ENCODE assay signal across 1 cellular context in the genomic region with DNA sequence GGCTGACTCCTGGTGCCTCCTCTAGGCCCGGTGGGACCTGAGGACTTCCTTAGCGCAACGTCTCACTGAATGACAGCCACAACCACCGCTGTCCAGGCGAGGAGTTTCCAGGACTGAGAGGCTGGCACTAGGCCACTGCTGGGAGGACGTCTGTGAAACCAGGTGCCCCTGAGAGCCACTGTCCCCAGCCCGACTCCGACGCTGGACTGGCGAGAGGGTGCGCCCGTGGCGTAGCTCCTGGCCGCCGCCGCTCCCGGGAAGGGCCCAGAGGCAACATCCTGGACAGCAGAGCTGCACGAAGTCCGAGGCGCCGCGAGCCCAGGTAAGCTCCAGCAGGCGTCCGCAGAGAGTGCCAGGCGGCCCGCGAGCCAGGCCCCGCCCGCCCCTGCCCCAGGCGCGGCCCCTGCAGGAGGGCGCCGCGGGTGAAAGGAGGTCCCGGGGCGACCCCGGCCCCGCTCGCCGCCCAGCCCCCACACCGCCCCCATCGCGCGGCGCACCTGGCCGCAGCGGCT.
TF ChIP-seq lines count a peak whose summit lies in the region.

No MANE protein-coding gene starts in this region.

TF ChIP-seq in K562, 482 proteins besides CTCF, POLR2A, EP300 and RAD21 (continued from another document and continues in another):
- TF ChIP-seq, protein P1, sequence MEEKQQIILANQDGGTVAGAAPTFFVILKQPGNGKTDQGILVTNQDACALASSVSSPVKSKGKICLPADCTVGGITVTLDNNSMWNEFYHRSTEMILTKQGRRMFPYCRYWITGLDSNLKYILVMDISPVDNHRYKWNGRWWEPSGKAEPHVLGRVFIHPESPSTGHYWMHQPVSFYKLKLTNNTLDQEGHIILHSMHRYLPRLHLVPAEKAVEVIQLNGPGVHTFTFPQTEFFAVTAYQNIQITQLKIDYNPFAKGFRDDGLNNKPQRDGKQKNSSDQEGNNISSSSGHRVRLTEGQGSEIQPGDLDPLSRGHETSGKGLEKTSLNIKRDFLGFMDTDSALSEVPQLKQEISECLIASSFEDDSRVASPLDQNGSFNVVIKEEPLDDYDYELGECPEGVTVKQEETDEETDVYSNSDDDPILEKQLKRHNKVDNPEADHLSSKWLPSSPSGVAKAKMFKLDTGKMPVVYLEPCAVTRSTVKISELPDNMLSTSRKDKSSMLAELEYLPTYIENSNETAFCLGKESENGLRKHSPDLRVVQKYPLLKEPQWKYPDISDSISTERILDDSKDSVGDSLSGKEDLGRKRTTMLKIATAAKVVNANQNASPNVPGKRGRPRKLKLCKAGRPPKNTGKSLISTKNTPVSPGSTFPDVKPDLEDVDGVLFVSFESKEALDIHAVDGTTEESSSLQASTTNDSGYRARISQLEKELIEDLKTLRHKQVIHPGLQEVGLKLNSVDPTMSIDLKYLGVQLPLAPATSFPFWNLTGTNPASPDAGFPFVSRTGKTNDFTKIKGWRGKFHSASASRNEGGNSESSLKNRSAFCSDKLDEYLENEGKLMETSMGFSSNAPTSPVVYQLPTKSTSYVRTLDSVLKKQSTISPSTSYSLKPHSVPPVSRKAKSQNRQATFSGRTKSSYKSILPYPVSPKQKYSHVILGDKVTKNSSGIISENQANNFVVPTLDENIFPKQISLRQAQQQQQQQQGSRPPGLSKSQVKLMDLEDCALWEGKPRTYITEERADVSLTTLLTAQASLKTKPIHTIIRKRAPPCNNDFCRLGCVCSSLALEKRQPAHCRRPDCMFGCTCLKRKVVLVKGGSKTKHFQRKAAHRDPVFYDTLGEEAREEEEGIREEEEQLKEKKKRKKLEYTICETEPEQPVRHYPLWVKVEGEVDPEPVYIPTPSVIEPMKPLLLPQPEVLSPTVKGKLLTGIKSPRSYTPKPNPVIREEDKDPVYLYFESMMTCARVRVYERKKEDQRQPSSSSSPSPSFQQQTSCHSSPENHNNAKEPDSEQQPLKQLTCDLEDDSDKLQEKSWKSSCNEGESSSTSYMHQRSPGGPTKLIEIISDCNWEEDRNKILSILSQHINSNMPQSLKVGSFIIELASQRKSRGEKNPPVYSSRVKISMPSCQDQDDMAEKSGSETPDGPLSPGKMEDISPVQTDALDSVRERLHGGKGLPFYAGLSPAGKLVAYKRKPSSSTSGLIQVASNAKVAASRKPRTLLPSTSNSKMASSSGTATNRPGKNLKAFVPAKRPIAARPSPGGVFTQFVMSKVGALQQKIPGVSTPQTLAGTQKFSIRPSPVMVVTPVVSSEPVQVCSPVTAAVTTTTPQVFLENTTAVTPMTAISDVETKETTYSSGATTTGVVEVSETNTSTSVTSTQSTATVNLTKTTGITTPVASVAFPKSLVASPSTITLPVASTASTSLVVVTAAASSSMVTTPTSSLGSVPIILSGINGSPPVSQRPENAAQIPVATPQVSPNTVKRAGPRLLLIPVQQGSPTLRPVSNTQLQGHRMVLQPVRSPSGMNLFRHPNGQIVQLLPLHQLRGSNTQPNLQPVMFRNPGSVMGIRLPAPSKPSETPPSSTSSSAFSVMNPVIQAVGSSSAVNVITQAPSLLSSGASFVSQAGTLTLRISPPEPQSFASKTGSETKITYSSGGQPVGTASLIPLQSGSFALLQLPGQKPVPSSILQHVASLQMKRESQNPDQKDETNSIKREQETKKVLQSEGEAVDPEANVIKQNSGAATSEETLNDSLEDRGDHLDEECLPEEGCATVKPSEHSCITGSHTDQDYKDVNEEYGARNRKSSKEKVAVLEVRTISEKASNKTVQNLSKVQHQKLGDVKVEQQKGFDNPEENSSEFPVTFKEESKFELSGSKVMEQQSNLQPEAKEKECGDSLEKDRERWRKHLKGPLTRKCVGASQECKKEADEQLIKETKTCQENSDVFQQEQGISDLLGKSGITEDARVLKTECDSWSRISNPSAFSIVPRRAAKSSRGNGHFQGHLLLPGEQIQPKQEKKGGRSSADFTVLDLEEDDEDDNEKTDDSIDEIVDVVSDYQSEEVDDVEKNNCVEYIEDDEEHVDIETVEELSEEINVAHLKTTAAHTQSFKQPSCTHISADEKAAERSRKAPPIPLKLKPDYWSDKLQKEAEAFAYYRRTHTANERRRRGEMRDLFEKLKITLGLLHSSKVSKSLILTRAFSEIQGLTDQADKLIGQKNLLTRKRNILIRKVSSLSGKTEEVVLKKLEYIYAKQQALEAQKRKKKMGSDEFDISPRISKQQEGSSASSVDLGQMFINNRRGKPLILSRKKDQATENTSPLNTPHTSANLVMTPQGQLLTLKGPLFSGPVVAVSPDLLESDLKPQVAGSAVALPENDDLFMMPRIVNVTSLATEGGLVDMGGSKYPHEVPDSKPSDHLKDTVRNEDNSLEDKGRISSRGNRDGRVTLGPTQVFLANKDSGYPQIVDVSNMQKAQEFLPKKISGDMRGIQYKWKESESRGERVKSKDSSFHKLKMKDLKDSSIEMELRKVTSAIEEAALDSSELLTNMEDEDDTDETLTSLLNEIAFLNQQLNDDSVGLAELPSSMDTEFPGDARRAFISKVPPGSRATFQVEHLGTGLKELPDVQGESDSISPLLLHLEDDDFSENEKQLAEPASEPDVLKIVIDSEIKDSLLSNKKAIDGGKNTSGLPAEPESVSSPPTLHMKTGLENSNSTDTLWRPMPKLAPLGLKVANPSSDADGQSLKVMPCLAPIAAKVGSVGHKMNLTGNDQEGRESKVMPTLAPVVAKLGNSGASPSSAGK (IDR thresholded peaks at IDR 0.05) = no peak
- TF ChIP-seq THRAP3 (IDR thresholded peaks at IDR 0.05; ENCODE audit: borderline replicate concordance) (no peak), CHD4 (IDR thresholded peaks at IDR 0.05; ENCODE audit: insufficient read depth, insufficient replicate concordance, low read depth, low read length, poor library complexity, severe bottlenecking) (no peak), ZNF668 (CRISPR knock-in tag; IDR thresholded peaks at IDR 0.05) (peak; percentile 73; the same call in 1 of the 2 replicates), ZNF197 (CRISPR knock-in tag; IDR thresholded peaks at IDR 0.05; ENCODE audit: low read depth) (no peak), NFE2 (IDR thresholded peaks at IDR 0.05; ENCODE audit: low read depth) (no peak), HDAC2 (IDR thresholded peaks at IDR 0.05) (peak; percentile 76), ZNF146 (CRISPR knock-in tag; IDR thresholded peaks at IDR 0.05; ENCODE audit: unreplicated experiment) (peak; percentile 31), NR4A1 (CRISPR knock-in tag; IDR thresholded peaks at IDR 0.05) (peak; percentile 43; the same call in 1 of the 2 replicates), NR4A1 (tag; IDR thresholded peaks at IDR 0.05) (no peak; the same call in 1 of the 2 replicates), ZNF583 (CRISPR knock-in tag; IDR thresholded peaks at IDR 0.05) (no peak; the same call in 1 of the 2 replicates), ZFP30 (CRISPR knock-in tag; IDR thresholded peaks at IDR 0.05; ENCODE audit: borderline replicate concordance) (no peak), HNRNPUL1 (IDR thresholded peaks at IDR 0.05; ENCODE audit: low read length) (no peak), PTBP1 (IDR thresholded peaks at IDR 0.05; ENCODE audit: low read depth, low read length) (0 out of 2 replicates have a peak, but pooled peaks have one; percentile 25), BDP1 (IDR thresholded peaks at IDR 0.05; ENCODE audit: insufficient read depth, insufficient read length) (no peak)
- TF ChIP-seq, protein P2, sequence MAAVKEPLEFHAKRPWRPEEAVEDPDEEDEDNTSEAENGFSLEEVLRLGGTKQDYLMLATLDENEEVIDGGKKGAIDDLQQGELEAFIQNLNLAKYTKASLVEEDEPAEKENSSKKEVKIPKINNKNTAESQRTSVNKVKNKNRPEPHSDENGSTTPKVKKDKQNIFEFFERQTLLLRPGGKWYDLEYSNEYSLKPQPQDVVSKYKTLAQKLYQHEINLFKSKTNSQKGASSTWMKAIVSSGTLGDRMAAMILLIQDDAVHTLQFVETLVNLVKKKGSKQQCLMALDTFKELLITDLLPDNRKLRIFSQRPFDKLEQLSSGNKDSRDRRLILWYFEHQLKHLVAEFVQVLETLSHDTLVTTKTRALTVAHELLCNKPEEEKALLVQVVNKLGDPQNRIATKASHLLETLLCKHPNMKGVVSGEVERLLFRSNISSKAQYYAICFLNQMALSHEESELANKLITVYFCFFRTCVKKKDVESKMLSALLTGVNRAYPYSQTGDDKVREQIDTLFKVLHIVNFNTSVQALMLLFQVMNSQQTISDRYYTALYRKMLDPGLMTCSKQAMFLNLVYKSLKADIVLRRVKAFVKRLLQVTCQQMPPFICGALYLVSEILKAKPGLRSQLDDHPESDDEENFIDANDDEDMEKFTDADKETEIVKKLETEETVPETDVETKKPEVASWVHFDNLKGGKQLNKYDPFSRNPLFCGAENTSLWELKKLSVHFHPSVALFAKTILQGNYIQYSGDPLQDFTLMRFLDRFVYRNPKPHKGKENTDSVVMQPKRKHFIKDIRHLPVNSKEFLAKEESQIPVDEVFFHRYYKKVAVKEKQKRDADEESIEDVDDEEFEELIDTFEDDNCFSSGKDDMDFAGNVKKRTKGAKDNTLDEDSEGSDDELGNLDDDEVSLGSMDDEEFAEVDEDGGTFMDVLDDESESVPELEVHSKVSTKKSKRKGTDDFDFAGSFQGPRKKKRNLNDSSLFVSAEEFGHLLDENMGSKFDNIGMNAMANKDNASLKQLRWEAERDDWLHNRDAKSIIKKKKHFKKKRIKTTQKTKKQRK (IDR thresholded peaks at IDR 0.05; ENCODE audit: borderline replicate concordance, low read depth, low read length) = no peak
- TF ChIP-seq, protein P3, sequence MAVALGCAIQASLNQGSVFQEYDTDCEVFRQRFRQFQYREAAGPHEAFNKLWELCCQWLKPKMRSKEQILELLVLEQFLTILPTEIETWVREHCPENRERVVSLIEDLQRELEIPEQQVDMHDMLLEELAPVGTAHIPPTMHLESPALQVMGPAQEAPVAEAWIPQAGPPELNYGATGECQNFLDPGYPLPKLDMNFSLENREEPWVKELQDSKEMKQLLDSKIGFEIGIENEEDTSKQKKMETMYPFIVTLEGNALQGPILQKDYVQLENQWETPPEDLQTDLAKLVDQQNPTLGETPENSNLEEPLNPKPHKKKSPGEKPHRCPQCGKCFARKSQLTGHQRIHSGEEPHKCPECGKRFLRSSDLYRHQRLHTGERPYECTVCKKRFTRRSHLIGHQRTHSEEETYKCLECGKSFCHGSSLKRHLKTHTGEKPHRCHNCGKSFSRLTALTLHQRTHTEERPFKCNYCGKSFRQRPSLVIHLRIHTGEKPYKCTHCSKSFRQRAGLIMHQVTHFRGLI (CRISPR knock-in tag; IDR thresholded peaks at IDR 0.05) = no peak
- TF ChIP-seq, protein P4, sequence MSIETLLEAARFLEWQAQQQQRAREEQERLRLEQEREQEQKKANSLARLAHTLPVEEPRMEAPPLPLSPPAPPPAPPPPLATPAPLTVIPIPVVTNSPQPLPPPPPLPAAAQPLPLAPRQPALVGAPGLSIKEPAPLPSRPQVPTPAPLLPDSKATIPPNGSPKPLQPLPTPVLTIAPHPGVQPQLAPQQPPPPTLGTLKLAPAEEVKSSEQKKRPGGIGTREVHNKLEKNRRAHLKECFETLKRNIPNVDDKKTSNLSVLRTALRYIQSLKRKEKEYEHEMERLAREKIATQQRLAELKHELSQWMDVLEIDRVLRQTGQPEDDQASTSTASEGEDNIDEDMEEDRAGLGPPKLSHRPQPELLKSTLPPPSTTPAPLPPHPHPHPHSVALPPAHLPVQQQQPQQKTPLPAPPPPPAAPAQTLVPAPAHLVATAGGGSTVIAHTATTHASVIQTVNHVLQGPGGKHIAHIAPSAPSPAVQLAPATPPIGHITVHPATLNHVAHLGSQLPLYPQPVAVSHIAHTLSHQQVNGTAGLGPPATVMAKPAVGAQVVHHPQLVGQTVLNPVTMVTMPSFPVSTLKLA (conservative IDR thresholded peaks at IDR 0.05) = no peak
- TF ChIP-seq, protein P5, sequence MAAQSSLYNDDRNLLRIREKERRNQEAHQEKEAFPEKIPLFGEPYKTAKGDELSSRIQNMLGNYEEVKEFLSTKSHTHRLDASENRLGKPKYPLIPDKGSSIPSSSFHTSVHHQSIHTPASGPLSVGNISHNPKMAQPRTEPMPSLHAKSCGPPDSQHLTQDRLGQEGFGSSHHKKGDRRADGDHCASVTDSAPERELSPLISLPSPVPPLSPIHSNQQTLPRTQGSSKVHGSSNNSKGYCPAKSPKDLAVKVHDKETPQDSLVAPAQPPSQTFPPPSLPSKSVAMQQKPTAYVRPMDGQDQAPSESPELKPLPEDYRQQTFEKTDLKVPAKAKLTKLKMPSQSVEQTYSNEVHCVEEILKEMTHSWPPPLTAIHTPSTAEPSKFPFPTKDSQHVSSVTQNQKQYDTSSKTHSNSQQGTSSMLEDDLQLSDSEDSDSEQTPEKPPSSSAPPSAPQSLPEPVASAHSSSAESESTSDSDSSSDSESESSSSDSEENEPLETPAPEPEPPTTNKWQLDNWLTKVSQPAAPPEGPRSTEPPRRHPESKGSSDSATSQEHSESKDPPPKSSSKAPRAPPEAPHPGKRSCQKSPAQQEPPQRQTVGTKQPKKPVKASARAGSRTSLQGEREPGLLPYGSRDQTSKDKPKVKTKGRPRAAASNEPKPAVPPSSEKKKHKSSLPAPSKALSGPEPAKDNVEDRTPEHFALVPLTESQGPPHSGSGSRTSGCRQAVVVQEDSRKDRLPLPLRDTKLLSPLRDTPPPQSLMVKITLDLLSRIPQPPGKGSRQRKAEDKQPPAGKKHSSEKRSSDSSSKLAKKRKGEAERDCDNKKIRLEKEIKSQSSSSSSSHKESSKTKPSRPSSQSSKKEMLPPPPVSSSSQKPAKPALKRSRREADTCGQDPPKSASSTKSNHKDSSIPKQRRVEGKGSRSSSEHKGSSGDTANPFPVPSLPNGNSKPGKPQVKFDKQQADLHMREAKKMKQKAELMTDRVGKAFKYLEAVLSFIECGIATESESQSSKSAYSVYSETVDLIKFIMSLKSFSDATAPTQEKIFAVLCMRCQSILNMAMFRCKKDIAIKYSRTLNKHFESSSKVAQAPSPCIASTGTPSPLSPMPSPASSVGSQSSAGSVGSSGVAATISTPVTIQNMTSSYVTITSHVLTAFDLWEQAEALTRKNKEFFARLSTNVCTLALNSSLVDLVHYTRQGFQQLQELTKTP (IDR thresholded peaks at IDR 0.05; ENCODE audit: low read depth in 1 of 2, partially characterized antibody in 2 of 2) = no peak
- TF ChIP-seq, protein P6, sequence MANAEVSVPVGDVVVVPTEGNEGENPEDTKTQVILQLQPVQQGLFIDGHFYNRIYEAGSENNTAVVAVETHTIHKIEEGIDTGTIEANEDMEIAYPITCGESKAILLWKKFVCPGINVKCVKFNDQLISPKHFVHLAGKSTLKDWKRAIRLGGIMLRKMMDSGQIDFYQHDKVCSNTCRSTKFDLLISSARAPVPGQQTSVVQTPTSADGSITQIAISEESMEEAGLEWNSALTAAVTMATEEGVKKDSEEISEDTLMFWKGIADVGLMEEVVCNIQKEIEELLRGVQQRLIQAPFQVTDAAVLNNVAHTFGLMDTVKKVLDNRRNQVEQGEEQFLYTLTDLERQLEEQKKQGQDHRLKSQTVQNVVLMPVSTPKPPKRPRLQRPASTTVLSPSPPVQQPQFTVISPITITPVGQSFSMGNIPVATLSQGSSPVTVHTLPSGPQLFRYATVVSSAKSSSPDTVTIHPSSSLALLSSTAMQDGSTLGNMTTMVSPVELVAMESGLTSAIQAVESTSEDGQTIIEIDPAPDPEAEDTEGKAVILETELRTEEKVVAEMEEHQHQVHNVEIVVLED (CRISPR knock-in tag; IDR thresholded peaks at IDR 0.05) = no peak
- TF ChIP-seq, protein P7, sequence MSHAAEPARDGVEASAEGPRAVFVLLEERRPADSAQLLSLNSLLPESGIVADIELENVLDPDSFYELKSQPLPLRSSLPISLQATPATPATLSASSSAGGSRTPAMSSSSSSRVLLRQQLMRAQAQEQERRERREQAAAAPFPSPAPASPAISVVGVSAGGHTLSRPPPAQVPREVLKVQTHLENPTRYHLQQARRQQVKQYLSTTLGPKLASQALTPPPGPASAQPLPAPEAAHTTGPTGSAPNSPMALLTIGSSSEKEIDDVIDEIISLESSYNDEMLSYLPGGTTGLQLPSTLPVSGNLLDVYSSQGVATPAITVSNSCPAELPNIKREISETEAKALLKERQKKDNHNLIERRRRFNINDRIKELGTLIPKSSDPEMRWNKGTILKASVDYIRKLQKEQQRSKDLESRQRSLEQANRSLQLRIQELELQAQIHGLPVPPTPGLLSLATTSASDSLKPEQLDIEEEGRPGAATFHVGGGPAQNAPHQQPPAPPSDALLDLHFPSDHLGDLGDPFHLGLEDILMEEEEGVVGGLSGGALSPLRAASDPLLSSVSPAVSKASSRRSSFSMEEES (CRISPR knock-in tag; IDR thresholded peaks at IDR 0.05) = no peak
